In genomic region chr13:111156421-111156820, GRCh38 we compare ENCODE assay signal across 25 cellular contexts. TPM values are rescaled to one million over a fixed set of nuclear protein-coding genes. Genes with fewer than 3 reads are reported as not detected.
DNase-seq lines count a peak whose midpoint lies in the region; ATAC-seq and TF ChIP-seq lines count a peak whose summit lies in the region.
"Had no signal": no experiment of that assay in that cellular context is flagged by ENCODE, and none has a peak within 500 bp of the region (broad histone marks: within the 10 kb centered on the region; RNA-seq: fewer than 3 reads in every experiment).

No MANE protein-coding gene starts in this region.

- CTCF ChIA-PET in PC-3 (lab: Charles Lee): no interaction called here

- peaks cover 45% of the 10 kb centered on the region for H3K36me3 Mint-ChIP-seq in T-helper 2 cell treated with Interferon-gamma antibody and Interleukin-4, amounts not matched to agents 5 μg/mL and 100 μg/mL, for 36 hours (ENCODE audit: low read depth)

- H3K9ac ChIP-seq in PC-3 (ENCODE audit: low read length) (no peak overlapping the region), skeletal muscle satellite cell (ENCODE audit: low read depth, low read length) (peak overlapping the region; percentile 11), smooth muscle cell (ENCODE audit: low read depth) (no peak overlapping the region)

- 88% methylated on average over 1 of the region's 1 CpG for WGBS in smooth muscle cell (ENCODE audit: low lambda C conversion rate)
- WGBS in hepatocyte (ENCODE audit: low lambda C conversion rate, missing lambda C conversion rate): 96% methylated on average over 1 of the region's 1 CpG

- peak; percentile 14; the same call in 1 of the 2 replicates for ATAC-seq in PC-3
- ATAC-seq: left lobe of liver, T-cell had no signal

- peaks cover 19% of the 10 kb centered on the region for H3K4me1 ChIP-seq in PC-3 (ENCODE audit: insufficient read depth, low read length)
- peaks cover 26% of the 10 kb centered on the region for H3K4me1 ChIP-seq in skeletal muscle satellite cell (ENCODE audit: control insufficient read depth, insufficient read depth, low read length)
- H3K4me1 ChIP-seq in smooth muscle cell (ENCODE audit: low read depth): peaks cover 16% of the 10 kb centered on the region
- H3K4me1 ChIP-seq in hepatocyte (ENCODE audit: insufficient read depth): peaks cover 13% of the 10 kb centered on the region

- H4K20me1 ChIP-seq in PC-3 (ENCODE audit: low read length) (0 out of 2 replicates have a peak, but pooled peaks cover 8% of the 10 kb centered on the region), smooth muscle cell (ENCODE audit: low read depth) (peaks cover 52% of the 10 kb centered on the region), hepatocyte (ENCODE audit: insufficient read depth, poor library complexity, severe bottlenecking) (peaks cover 29% of the 10 kb centered on the region)

- H3K4me3 ChIP-seq in PC-3 (ENCODE audit: low read length): no peak overlapping the region; the same call in 1 of the 2 replicates
- H3K4me3 ChIP-seq in skeletal muscle satellite cell (ENCODE audit: low read length): no peak overlapping the region
- no peak overlapping the region for H3K4me3 ChIP-seq in smooth muscle cell
- H3K4me3 ChIP-seq in hepatocyte: no peak overlapping the region
- H3K4me3 ChIP-seq: BLaER1 treated with 17β-estradiol and CSF1 and Interleukin-3, amounts not matched to agents 10 nM and 100 nM; stomach had no signal

- BruUV-seq in PC-3 (replicated peaks; lab: Mats Ljungman, UMichigan): no TSS peak

- intact Hi-C loops in PC-3 (cut with micrococcal nuclease): loop anchor here (5.0 to 10.0 kb wide), 3 partner anchors 51 to 242 kb away; partner anchors contain the start of gene ANKRD10

- peaks cover 36% of the 10 kb centered on the region for H3K4me1 Mint-ChIP-seq in T-helper 2 cell treated with Interferon-gamma antibody and Interleukin-4, amounts not matched to agents 5 μg/mL and 100 μg/mL, for 36 hours (ENCODE audit: low read depth)

- DNase-seq in T-helper 2 cell treated with Interferon-gamma antibody and Interleukin-4, amounts not matched to agents 5 μg/mL and 100 μg/mL, for 36 hours (ENCODE audit: low spot score): no peak
- DNase-seq in T-helper 2 cell: no peak
- DNase-seq in PC-3: peak; percentile 8
- peak; percentile 14 for DNase-seq in fibroblast of peridontal ligament (ENCODE audit: extremely low read depth)
- no peak for DNase-seq in NCI-H69 (lab: John Stamatoyannopoulos, UW)
- DNase-seq in smooth muscle cell (lab: John Stamatoyannopoulos, UW; ENCODE audit: unreplicated experiment): no peak
- no peak for DNase-seq in hepatocyte (ENCODE audit: low spot score)
- DNase-seq: activated CD4-positive, alpha-beta T cell treated with anti-CD3 and anti-CD28 coated beads, Interleukin-2, amount 50 U/mL, for 1 hour; amygdala; erythroblast; midbrain; NCI-H187 treated with DMSO at 0.1 percent for 48 hours; NCI-H2227 treated with DMSO at 0.1 percent for 48 hours; small intestine; stimulated activated CD4-positive, alpha-beta T cell treated with anti-CD3 and anti-CD28 coated beads, Interleukin-2, amount 100 ng/mL, for 48 hours; stomach; T-cell had no signal

- H3K79me2 ChIP-seq in PC-3 (ENCODE audit: low read length) (peaks cover 75% of the 10 kb centered on the region), smooth muscle cell (ENCODE audit: low read depth) (peaks cover 75% of the 10 kb centered on the region), hepatocyte (peaks cover 75% of the 10 kb centered on the region)

- H3K4me2 ChIP-seq in PC-3 (ENCODE audit: low read length) (0 out of 2 replicates have a peak overlapping the region, but pooled peaks have one; percentile 23), skeletal muscle satellite cell (ENCODE audit: low read length) (peak overlapping the region; percentile 3), smooth muscle cell (no peak overlapping the region), hepatocyte (no peak overlapping the region)

- H3K36me3 ChIP-seq in PC-3 (ENCODE audit: low read depth, low read length) (peaks cover 7% of the 10 kb centered on the region), skeletal muscle satellite cell (ENCODE audit: insufficient read depth, low read length) (peaks cover 16% of the 10 kb centered on the region), smooth muscle cell (ENCODE audit: low read depth) (no peaks in the 10 kb centered on the region), hepatocyte (replicated peaks; ENCODE audit: insufficient read depth, low read depth) (no peaks in the 10 kb centered on the region)

- no peak overlapping the region for H2AFZ ChIP-seq in PC-3 (ENCODE audit: low read length)
- H2AFZ ChIP-seq in smooth muscle cell (ENCODE audit: low read depth): no peak overlapping the region
- H2AFZ ChIP-seq in hepatocyte: no peak overlapping the region

- peak overlapping the region; percentile 27 for H3K27ac Mint-ChIP-seq in T-helper 2 cell treated with Interferon-gamma antibody and Interleukin-4, amounts not matched to agents 5 μg/mL and 100 μg/mL, for 36 hours
- H3K27ac Mint-ChIP-seq: activated T-helper 2 cell treated with anti-CD3 and anti-CD28 coated beads, Interferon-gamma antibody, Interleukin-2, Interleukin-4, amounts not matched to agents 10 μg/mL and 5 μg/mL and 100 μg/mL, durations not matched to agents 14 hours and 24 hours and 36 hours; nephron; progenitor cell of endocrine pancreas; T-cell had no signal

- H3K9me3 Mint-ChIP-seq in T-helper 2 cell treated with Interferon-gamma antibody and Interleukin-4, amounts not matched to agents 5 μg/mL and 100 μg/mL, for 36 hours: peaks cover 9% of the 10 kb centered on the region
- H3K9me3 Mint-ChIP-seq: central memory CD8-positive, alpha-beta T cell; nephron; T-cell had no signal

- H3F3A ChIP-seq in PC-3 (ENCODE audit: low read length, unreplicated experiment) (no peaks in the 10 kb centered on the region), smooth muscle cell (ENCODE audit: low read depth) (no peaks in the 10 kb centered on the region)

- no peak overlapping the region for H3K4me3 Mint-ChIP-seq in T-helper 2 cell treated with Interferon-gamma antibody and Interleukin-4, amounts not matched to agents 5 μg/mL and 100 μg/mL, for 36 hours
- H3K4me3 Mint-ChIP-seq: central memory CD8-positive, alpha-beta T cell; T-cell had no signal

- POLR2A ChIA-PET in PC-3 (lab: Charles Lee; ENCODE audit: unreplicated experiment): interaction anchor here (0.6 kb wide), 1 partner anchor 241 kb away, joined by 10 read pairs; no protein-coding TSS in a partner anchor

- H3K27ac ChIP-seq in PC-3 (ENCODE audit: low read length) (no peak overlapping the region), smooth muscle cell (ENCODE audit: low read depth) (no peak overlapping the region), hepatocyte (no peak overlapping the region)
- H3K27ac ChIP-seq: 22Rv1; BLaER1 treated with 17β-estradiol and CSF1 and Interleukin-3, amounts not matched to agents 10 nM and 100 nM had no signal

- no peaks in the 10 kb centered on the region for H3K27me3 ChIP-seq in PC-3 (ENCODE audit: low read length)
- peaks cover under 1% of the 10 kb centered on the region for H3K27me3 ChIP-seq in skeletal muscle satellite cell (ENCODE audit: control insufficient read depth, insufficient read depth, low read length)
- no peaks in the 10 kb centered on the region for H3K27me3 ChIP-seq in smooth muscle cell (ENCODE audit: low read depth)
- no peaks in the 10 kb centered on the region for H3K27me3 ChIP-seq in hepatocyte
- H3K27me3 ChIP-seq: BLaER1 treated with 17β-estradiol and CSF1 and Interleukin-3, amounts not matched to agents 10 nM and 100 nM; stomach had no signal

- TF ChIP-seq CTCF in PC-3 (conservative IDR thresholded peaks at IDR 0.05; ENCODE audit: low read depth, low read length) (no peak), smooth muscle cell (IDR thresholded peaks at IDR 0.05; ENCODE audit: borderline replicate concordance, insufficient read depth, poor library complexity, severe bottlenecking) (no peak), hepatocyte (IDR thresholded peaks at IDR 0.05; ENCODE audit: poor library complexity) (no peak)

- H3K27me3 Mint-ChIP-seq in T-helper 2 cell treated with Interferon-gamma antibody and Interleukin-4, amounts not matched to agents 5 μg/mL and 100 μg/mL, for 36 hours (ENCODE audit: low read depth): peaks cover 6% of the 10 kb centered on the region
- H3K27me3 Mint-ChIP-seq: central memory CD8-positive, alpha-beta T cell; progenitor cell of endocrine pancreas; T-cell had no signal

- H3K9me2 ChIP-seq in PC-3 (replicated peaks; ENCODE audit: low read length) (no peaks in the 10 kb centered on the region), hepatocyte (replicated peaks; ENCODE audit: insufficient read depth) (no peaks in the 10 kb centered on the region)

- H3K9me3 ChIP-seq in PC-3 (ENCODE audit: low read length) (no peaks in the 10 kb centered on the region), skeletal muscle satellite cell (replicated peaks; ENCODE audit: low read length) (no peaks in the 10 kb centered on the region), smooth muscle cell (replicated peaks; ENCODE audit: low read depth) (no peaks in the 10 kb centered on the region), hepatocyte (ENCODE audit: low read depth) (no peaks in the 10 kb centered on the region)
- H3K9me3 ChIP-seq: stomach had no signal

RNA-seq across cellular contexts. Expression of gene ARHGEF7, which starts 41.3 kb away (rescaled TPM):
- total RNA-seq in PC-3 (2014; rRNA removed) (14.7 and 25.9 TPM in 2 replicates), smooth muscle cell (21.9 and 32.4 TPM in 2 replicates), hepatocyte (46.8 and 49.5 TPM in 2 replicates)
- 31.9 and 33.2 TPM in 2 replicates for total RNA-seq in skeletal muscle satellite cell (2012; rRNA removed)
- polyA plus RNA-seq in smooth muscle cell (13.8 and 23.6 TPM in 2 replicates), hepatocyte (30.1 and 35.4 TPM in 2 replicates)

Comparison
In these comparisons a context has a peak if more than half of its experiments do, and no peak if none do; other contexts are left out.
1. DNase-seq: peak in PC-3 (single experiment) and fibroblast of peridontal ligament (single experiment); none in T-helper 2 cell treated with Interferon-gamma antibody and Interleukin-4, amounts not matched to agents 5 μg/mL and 100 μg/mL, for 36 hours (single experiment), T-helper 2 cell (0 of 5), NCI-H69 (single experiment), smooth muscle cell (single experiment) and hepatocyte (single experiment).
2. H3K4me2 ChIP-seq: peak in PC-3 (single experiment) and skeletal muscle satellite cell (single experiment); none in smooth muscle cell (single experiment) and hepatocyte (single experiment).